Comparison of ENCODE assay signal across 8 cellular contexts in genomic region chr1:93345633-93346471, GRCh38. TPM values are rescaled to one million over a fixed set of nuclear protein-coding genes. Genes with fewer than 3 reads are reported as not detected.
DNase-seq lines count a peak whose midpoint lies in the region; ATAC-seq, FAIRE-seq and TF ChIP-seq lines count a peak whose summit lies in the region.

TSS of gene DR1 (plus strand) at chr1:93345907. CDS start at chr1:93346646, 739 bp downstream.

- H3K4me2 ChIP-seq in MM.1S (ENCODE audit: low read depth, low read length): peak within 1 kb of the TSS; percentile 65
- peak within 1 kb of the TSS; percentile 76 for H3K4me2 ChIP-seq in neural cell (ENCODE audit: low read length)

- peaks cover 59% of the 10 kb centered on the region for H3K79me2 ChIP-seq in MM.1S (ENCODE audit: low read length)
- peaks cover 53% of the 10 kb centered on the region for H3K79me2 ChIP-seq in neural cell (replicated peaks; ENCODE audit: insufficient read depth, low read length)

- peak; percentile 68 for TF ChIP-seq EP300 in neural cell (conservative IDR thresholded peaks at IDR 0.05; ENCODE audit: poor library complexity, severe bottlenecking)

- peak within 1 kb of the TSS; percentile 83 for H3K4me3 ChIP-seq in HAP-1
- H3K4me3 ChIP-seq in MM.1S (ENCODE audit: low read length): peak within 1 kb of the TSS; percentile 75
- peak within 1 kb of the TSS; percentile 75 for H3K4me3 ChIP-seq in fibroblast of villous mesenchyme (ENCODE audit: low read depth, low read length)
- peak within 1 kb of the TSS; percentile 86 for H3K4me3 ChIP-seq in neural cell (ENCODE audit: low read length)

- FAIRE-seq in G401.6 (lab: Jason Lieb, UNC): peak; percentile 63

- H3K9me2 ChIP-seq in MM.1S (replicated peaks; ENCODE audit: insufficient read depth, low read length) (no peaks in the 10 kb centered on the region), neural cell (ENCODE audit: insufficient read depth, low read length) (no peaks in the 10 kb centered on the region)

- no peaks in the 10 kb centered on the region for H3K27me3 Mint-ChIP-seq in stimulated activated naive CD8-positive, alpha-beta T cell treated with anti-CD3 and anti-CD28 coated beads, Interleukin-15, amount 100 ng/mL, for 72 hours

- DNase-seq in HAP-1 (ENCODE audit: low spot score in 2 of 2) (peak; percentile 85 to 96), MM.1S (peak; percentile 71), SHP77 treated with DMSO at 0.1 percent for 48 hours (lab: John Stamatoyannopoulos, UW) (peak; percentile 63), activated gamma-delta T cell treated with Interleukin-2 at 50 U/mL for 16 hours (peak; percentile 91), fibroblast of villous mesenchyme (ENCODE audit: low read depth) (peak; percentile 95)
- peak; percentile 88 to 91 for DNase-seq in stimulated activated naive CD8-positive, alpha-beta T cell treated with anti-CD3 and anti-CD28 coated beads, Interleukin-15, amount 100 ng/mL, for 72 hours

- TF ChIP-seq CTCF in MM.1S (IDR thresholded peaks at IDR 0.05; ENCODE audit: low read length): no peak
- no peak for TF ChIP-seq CTCF in fibroblast of villous mesenchyme (IDR thresholded peaks at IDR 0.05; ENCODE audit: insufficient read depth, low read depth, low read length)
- TF ChIP-seq CTCF in neural cell (IDR thresholded peaks at IDR 0.05; ENCODE audit: poor library complexity, severe bottlenecking): no peak

- H2AFZ ChIP-seq in MM.1S (ENCODE audit: low read length) (peak within 1 kb of the TSS; percentile 69), neural cell (ENCODE audit: low read depth, low read length) (peak within 1 kb of the TSS; percentile 94)

- H3K27me3 ChIP-seq in HAP-1 (ENCODE audit: low read depth): no peaks in the 10 kb centered on the region
- H3K27me3 ChIP-seq in MM.1S (replicated peaks; ENCODE audit: insufficient read depth, low read length): no peaks in the 10 kb centered on the region
- no peaks in the 10 kb centered on the region for H3K27me3 ChIP-seq in neural cell (ENCODE audit: insufficient read depth, low read depth, low read length)

- H4K20me1 ChIP-seq in MM.1S (ENCODE audit: insufficient read depth, low read length): no peaks in the 10 kb centered on the region
- peaks cover 5% of the 10 kb centered on the region for H4K20me1 ChIP-seq in neural cell (ENCODE audit: insufficient read depth)

- H3K9me3 ChIP-seq in HAP-1: no peaks in the 10 kb centered on the region
- no peaks in the 10 kb centered on the region for H3K9me3 ChIP-seq in MM.1S (replicated peaks; ENCODE audit: insufficient read depth, low read length)
- no peaks in the 10 kb centered on the region for H3K9me3 ChIP-seq in neural cell (ENCODE audit: low read length)

- H3K9ac ChIP-seq in MM.1S (ENCODE audit: low read length) (peak within 1 kb of the TSS; percentile 89), neural cell (ENCODE audit: low read length) (peak within 1 kb of the TSS; percentile 92)

- H3F3A ChIP-seq in MM.1S (ENCODE audit: insufficient read depth, low read length): peaks cover 5% of the 10 kb centered on the region; the same call in 1 of the 2 replicates
- peaks cover 7% of the 10 kb centered on the region for H3F3A ChIP-seq in neural cell (ENCODE audit: insufficient read depth, low read length, poor library complexity, severe bottlenecking)

- peaks cover 17% of the 10 kb centered on the region for H3K4me1 ChIP-seq in HAP-1
- H3K4me1 ChIP-seq in MM.1S (ENCODE audit: low read length): 0 out of 2 replicates have a peak, but pooled peaks cover 4% of the 10 kb centered on the region

- peak within 1 kb of the TSS; percentile 96 to 99 for H3K27ac Mint-ChIP-seq in stimulated activated naive CD8-positive, alpha-beta T cell treated with anti-CD3 and anti-CD28 coated beads, Interleukin-15, amount 100 ng/mL, for 72 hours

- no peaks in the 10 kb centered on the region for H3K9me3 Mint-ChIP-seq in stimulated activated naive CD8-positive, alpha-beta T cell treated with anti-CD3 and anti-CD28 coated beads, Interleukin-15, amount 100 ng/mL, for 72 hours

- peak within 1 kb of the TSS; percentile 98 for H3K4me3 Mint-ChIP-seq in stimulated activated naive CD8-positive, alpha-beta T cell treated with anti-CD3 and anti-CD28 coated beads, Interleukin-15, amount 100 ng/mL, for 72 hours

- H3K36me3 ChIP-seq in HAP-1 (replicated peaks): no peaks in the 10 kb centered on the region; the same call in 1 of the 2 replicates
- H3K36me3 ChIP-seq in MM.1S (replicated peaks; ENCODE audit: insufficient read depth, low read length): no peaks in the 10 kb centered on the region
- H3K36me3 ChIP-seq in neural cell (ENCODE audit: insufficient read depth, low read length): no peaks in the 10 kb centered on the region

- peak; percentile 32 for TF ChIP-seq RAD21 in neural cell (conservative IDR thresholded peaks at IDR 0.05)

- peak; percentile 84 for ATAC-seq in stimulated activated naive CD8-positive, alpha-beta T cell treated with anti-CD3 and anti-CD28 coated beads, Interleukin-15, amount 100 ng/mL, for 72 hours

- peaks cover 19% of the 10 kb centered on the region for H3K4me1 Mint-ChIP-seq in stimulated activated naive CD8-positive, alpha-beta T cell treated with anti-CD3 and anti-CD28 coated beads, Interleukin-15, amount 100 ng/mL, for 72 hours

- H3K27ac ChIP-seq in MM.1S (ENCODE audit: low read length) (peak within 1 kb of the TSS; percentile 73; the same call in 1 of the 2 replicates), neural cell (ENCODE audit: low read length) (peak within 1 kb of the TSS; percentile 95)

- in situ Hi-C loops in HAP-1 (cut with MboI; ENCODE audit: low sequenced_read_pairs): no loop called here

TF ChIP-seq in neural cell, 6 proteins besides CTCF, POLR2A, EP300 and RAD21:
- TF ChIP-seq SMC3 (conservative IDR thresholded peaks at IDR 0.05; ENCODE audit: poor library complexity) (no peak), REST (IDR thresholded peaks at IDR 0.05; ENCODE audit: borderline replicate concordance) (peak; percentile 76), TAF1 (IDR thresholded peaks at IDR 0.05; ENCODE audit: low read depth) (peak; percentile 87), POLR2AphosphoS5 (IDR thresholded peaks at IDR 0.05) (peak; percentile 98), EZH2 (IDR thresholded peaks at IDR 0.05; ENCODE audit: borderline replicate concordance, insufficient read depth, low read length, poor library complexity, severe bottlenecking) (no peak), MXI1 (conservative IDR thresholded peaks at IDR 0.05; ENCODE audit: poor library complexity, severe bottlenecking) (peak; percentile 93)

RNA-seq across cellular contexts. Expression of gene DR1, which starts in this region (rescaled TPM):
- total RNA-seq in fibroblast of villous mesenchyme: 27.7 and 45.8 TPM in 2 replicates
- polyA plus RNA-seq in neural cell: 46.7 and 57.2 TPM in 2 replicates
- 81.1 and 108 TPM in 2 replicates for polyA minus RNA-seq in neural cell

Comparison
In these comparisons a context has a peak if more than half of its experiments do, and no peak if none do; other contexts are left out.
1. Peak in every context shown above with its lines: DNase-seq, ATAC-seq, H3K4me3 ChIP-seq and H3K27ac ChIP-seq.